In genomic region chr1:161738627-161739287, GRCh38 we compare ENCODE assay signal across 8 cellular contexts. TPM values are rescaled to one million over a fixed set of nuclear protein-coding genes. Genes with fewer than 3 reads are reported as not detected.
DNase-seq lines count a peak whose midpoint lies in the region; ATAC-seq and TF ChIP-seq lines count a peak whose summit lies in the region.

No MANE protein-coding gene starts in this region.

- peak overlapping the region; percentile 28 to 77 (median 54) for H3K4me3 Mint-ChIP-seq in IgD-negative memory B cell
- peak overlapping the region; percentile 31 for H3K4me3 Mint-ChIP-seq in stimulated activated effector memory CD8-positive, alpha-beta T cell treated with anti-CD3 and anti-CD28 coated beads, Interleukin-12 subunit alpha, Interleukin-12 subunit beta, amount 100 ng/mL, for 72 hours

- peaks cover 31 to 38% (median 33%) of the 10 kb centered on the region in 3 donors for H3K4me1 Mint-ChIP-seq in IgD-negative memory B cell
- peaks cover 52% of the 10 kb centered on the region for H3K4me1 Mint-ChIP-seq in stimulated activated effector memory CD8-positive, alpha-beta T cell treated with anti-CD3 and anti-CD28 coated beads, Interleukin-12 subunit alpha, Interleukin-12 subunit beta, amount 100 ng/mL, for 72 hours

- H3K4me1 ChIP-seq in SJCRH30 (no peaks in the 10 kb centered on the region), ascending aorta (no peaks in the 10 kb centered on the region)

- intact Hi-C loops in ascending aorta (cut with DNase I): no loop called here

- no peaks in the 10 kb centered on the region for H3K36me3 Mint-ChIP-seq in IgD-negative memory B cell
- H3K36me3 Mint-ChIP-seq in stimulated activated effector memory CD8-positive, alpha-beta T cell treated with anti-CD3 and anti-CD28 coated beads, Interleukin-12 subunit alpha, Interleukin-12 subunit beta, amount 100 ng/mL, for 72 hours: no peaks in the 10 kb centered on the region

- DNase-seq in GM10266 (ENCODE audit: extremely low spot score) (peak; percentile 63), SJCRH30 (peak; percentile 59 to 79), ascending aorta (ENCODE audit: low spot score in 2 of 2) (peak; percentile 41 to 77), inferior parietal cortex (ENCODE audit: extremely low spot score) (peak; percentile 47)
- DNase-seq in stimulated activated effector memory CD8-positive, alpha-beta T cell treated with anti-CD3 and anti-CD28 coated beads, Interleukin-12 subunit alpha, Interleukin-12 subunit beta, amount 100 ng/mL, for 72 hours (ENCODE audit: low spot score in 2 of 2): peak; percentile 56 to 84

- no peaks in the 10 kb centered on the region for H3K36me3 ChIP-seq in SJCRH30
- H3K36me3 ChIP-seq in ascending aorta: no peaks in the 10 kb centered on the region

- H3K27me3 Mint-ChIP-seq in IgD-negative memory B cell: no peaks in the 10 kb centered on the region

- peak overlapping the region; percentile 53 to 97 (median 94) for H3K27ac Mint-ChIP-seq in IgD-negative memory B cell
- no peak overlapping the region for H3K27ac Mint-ChIP-seq in stimulated activated effector memory CD8-positive, alpha-beta T cell treated with anti-CD3 and anti-CD28 coated beads, Interleukin-12 subunit alpha, Interleukin-12 subunit beta, amount 100 ng/mL, for 72 hours

- H3K9me3 ChIP-seq in SJCRH30 (replicated peaks) (no peaks in the 10 kb centered on the region), ascending aorta (no peaks in the 10 kb centered on the region)

- H3K4me3 ChIP-seq in SJCRH30: no peak overlapping the region
- H3K4me3 ChIP-seq in ascending aorta: no peak overlapping the region

- ATAC-seq in GM21717 (IDR thresholded peaks at IDR 0.05; ENCODE audit: unreplicated experiment): peak; percentile 57
- ATAC-seq in stimulated activated effector memory CD8-positive, alpha-beta T cell treated with anti-CD3 and anti-CD28 coated beads, Interleukin-12 subunit alpha, Interleukin-12 subunit beta, amount 100 ng/mL, for 72 hours: peak; percentile 95
- ATAC-seq in HG03025 (IDR thresholded peaks at IDR 0.05; ENCODE audit: low FRiP score, unreplicated experiment): no peak

- H3K27me3 ChIP-seq in SJCRH30: no peaks in the 10 kb centered on the region
- H3K27me3 ChIP-seq in ascending aorta: no peaks in the 10 kb centered on the region

- no peak overlapping the region for H3K27ac ChIP-seq in SJCRH30
- H3K27ac ChIP-seq in ascending aorta: no peak overlapping the region

- TF ChIP-seq CTCF in GM10266 (IDR thresholded peaks at IDR 0.05; ENCODE audit: control insufficient read depth, insufficient read depth, low read depth, missing control alignments) (peak; percentile 78), ascending aorta (IDR thresholded peaks at IDR 0.05) (peak in 2 of 3 experiments; percentile 8 to 19)

- H3K9me3 Mint-ChIP-seq in IgD-negative memory B cell: no peaks in the 10 kb centered on the region
- H3K9me3 Mint-ChIP-seq in stimulated activated effector memory CD8-positive, alpha-beta T cell treated with anti-CD3 and anti-CD28 coated beads, Interleukin-12 subunit alpha, Interleukin-12 subunit beta, amount 100 ng/mL, for 72 hours: no peaks in the 10 kb centered on the region

RNA-seq across cellular contexts. Expression of gene DUSP12, which starts 10.8 kb away (rescaled TPM):
- polyA plus RNA-seq in IgD-negative memory B cell: 47.3 TPM
- total RNA-seq in SJCRH30 (2014; rRNA removed; shearing (Covaris generic)): 51.5 and 54.7 TPM in 2 replicates
- total RNA-seq in ascending aorta: 21.0 TPM

RNA-seq across cellular contexts. Expression of gene FCRLB, which starts 17.4 kb away (rescaled TPM):
- polyA plus RNA-seq in IgD-negative memory B cell: 11.1 TPM
- total RNA-seq in SJCRH30 (2014; rRNA removed; shearing (Covaris generic)): 5.9 and 6.2 TPM in 2 replicates
- total RNA-seq in ascending aorta: not detected

RNA-seq across cellular contexts. Expression of gene ATF6, which starts 27.4 kb away (rescaled TPM):
- 14.3 TPM for polyA plus RNA-seq in IgD-negative memory B cell
- total RNA-seq in SJCRH30 (2014; rRNA removed; shearing (Covaris generic)): 25.3 and 25.9 TPM in 2 replicates
- total RNA-seq in ascending aorta: 12.3 TPM

RNA-seq across cellular contexts. Expression of gene FCRLA, which starts 31.7 kb away (rescaled TPM):
- 445 TPM for polyA plus RNA-seq in IgD-negative memory B cell
- 164 and 168 TPM in 2 replicates for total RNA-seq in SJCRH30 (2014; rRNA removed; shearing (Covaris generic))
- not detected for total RNA-seq in ascending aorta
